24 cellular contexts compared by ENCODE assay signal in genomic region chr22:48950151-48950915, GRCh38.
A peak's percentile ranks its signal among the peaks of the same experiment; 100 is the strongest.
DNase-seq lines count a peak whose midpoint lies in the region; ATAC-seq and TF ChIP-seq lines count a peak whose summit lies in the region.
"Had no signal": no experiment of that assay in that cellular context is flagged by ENCODE, and none has a peak within 500 bp of the region (broad histone marks: within the 10 kb centered on the region; RNA-seq: fewer than 3 reads in every experiment).

No MANE protein-coding gene starts in this region.

- TF ChIP-seq CTCF in chondrocyte (IDR thresholded peaks at IDR 0.05) (no peak), mesothelial cell of epicardium (IDR thresholded peaks at IDR 0.05; ENCODE audit: unreplicated experiment) (no peak), testis (IDR thresholded peaks at IDR 0.05) (no peak), smooth muscle cell (IDR thresholded peaks at IDR 0.05; ENCODE audit: borderline replicate concordance, insufficient read depth, poor library complexity, severe bottlenecking) (no peak)

- no peaks in the 10 kb centered on the region for H4K20me1 ChIP-seq in smooth muscle cell (ENCODE audit: low read depth)

- H3K36me3 Mint-ChIP-seq in activated T-cell treated with anti-CD3 and anti-CD28 coated beads, Interleukin-2, amount 50 U/mL, for 24 hours (ENCODE audit: low read depth), result no peaks in the 10 kb centered on the region
- no peaks in the 10 kb centered on the region for H3K36me3 Mint-ChIP-seq in activated T-cell treated with anti-CD3 and anti-CD28 coated beads, Interleukin-2, amount 50 U/mL, for 72 hours (ENCODE audit: insufficient read depth in 2 of 2)
- H3K36me3 Mint-ChIP-seq in chondrocyte (ENCODE audit: low read depth) (no peaks in the 10 kb centered on the region), mesothelial cell of epicardium (no peaks in the 10 kb centered on the region)
- H3K36me3 Mint-ChIP-seq: immature natural killer cell had no signal

- H3K27ac Mint-ChIP-seq in activated T-cell treated with anti-CD3 and anti-CD28 coated beads, Interleukin-2, amount 50 U/mL, for 24 hours, result no peak overlapping the region
- H3K27ac Mint-ChIP-seq in activated T-cell treated with anti-CD3 and anti-CD28 coated beads, Interleukin-2, amount 50 U/mL, for 72 hours, result no peak overlapping the region
- H3K27ac Mint-ChIP-seq in chondrocyte (ENCODE audit: unreplicated experiment) (no peak overlapping the region), mesothelial cell of epicardium (no peak overlapping the region)
- H3K27ac Mint-ChIP-seq: activated T-helper 17 cell treated with anti-CD3 and anti-CD28 coated beads, Interleukin-2, amount 50 U/mL, for 72 hours; immature natural killer cell had no signal

- H3K27ac ChIP-seq in testis (no peak overlapping the region), smooth muscle cell (ENCODE audit: low read depth) (no peak overlapping the region)
- H3K27ac ChIP-seq: A549, brain microvascular endothelial cell, colonic mucosa, heart right ventricle, lower lobe of right lung, parathyroid adenoma had no signal

- H3K9me3 Mint-ChIP-seq in activated T-cell treated with anti-CD3 and anti-CD28 coated beads, Interleukin-2, amount 50 U/mL, for 24 hours, result no peaks in the 10 kb centered on the region
- no peaks in the 10 kb centered on the region for H3K9me3 Mint-ChIP-seq in activated T-cell treated with anti-CD3 and anti-CD28 coated beads, Interleukin-2, amount 50 U/mL, for 72 hours
- H3K9me3 Mint-ChIP-seq in chondrocyte (ENCODE audit: low read depth), result no peaks in the 10 kb centered on the region
- no peaks in the 10 kb centered on the region for H3K9me3 Mint-ChIP-seq in mesothelial cell of epicardium
- H3K9me3 Mint-ChIP-seq: activated T-helper 17 cell treated with anti-CD3 and anti-CD28 coated beads, Interleukin-2, amount 50 U/mL, for 72 hours had no signal

- no peak overlapping the region for H2AFZ ChIP-seq in smooth muscle cell (ENCODE audit: low read depth)
- H2AFZ ChIP-seq: parathyroid adenoma had no signal

- no peaks in the 10 kb centered on the region for H3K79me2 ChIP-seq in smooth muscle cell (ENCODE audit: low read depth)
- H3K79me2 ChIP-seq: parathyroid adenoma had no signal

- TF ChIP-seq POLR2A in testis (IDR thresholded peaks at IDR 0.05), result no peak

- H3K4me3 ChIP-seq in testis (no peak overlapping the region), smooth muscle cell (no peak overlapping the region)
- H3K4me3 ChIP-seq: A549, colonic mucosa, heart right ventricle, lower lobe of right lung had no signal

- H3K4me2 ChIP-seq in smooth muscle cell, result no peak overlapping the region
- H3K4me2 ChIP-seq: A549 had no signal

- H3K4me3 Mint-ChIP-seq in activated T-cell treated with anti-CD3 and anti-CD28 coated beads, Interleukin-2, amount 50 U/mL, for 24 hours, result no peak overlapping the region
- H3K4me3 Mint-ChIP-seq in activated T-cell treated with anti-CD3 and anti-CD28 coated beads, Interleukin-2, amount 50 U/mL, for 72 hours, result no peak overlapping the region
- H3K4me3 Mint-ChIP-seq in chondrocyte (ENCODE audit: unreplicated experiment) (no peak overlapping the region), mesothelial cell of epicardium (no peak overlapping the region)
- H3K4me3 Mint-ChIP-seq: activated T-helper 17 cell treated with anti-CD3 and anti-CD28 coated beads, Interleukin-2, amount 50 U/mL, for 72 hours; immature natural killer cell had no signal

- intact Hi-C loops in testis (cut with DNase I; ENCODE audit: low total_unique reads), result no loop called here

- WGBS in testis, 2 donors, result 73 to 74% methylated on average over 21 to 27 of the region's 27 CpGs
- 84% methylated on average over 27 of the region's 27 CpGs for WGBS in smooth muscle cell (ENCODE audit: low lambda C conversion rate)

- peaks cover 42% of the 10 kb centered on the region for H3K27me3 Mint-ChIP-seq in activated T-cell treated with anti-CD3 and anti-CD28 coated beads, Interleukin-2, amount 50 U/mL, for 24 hours
- H3K27me3 Mint-ChIP-seq in activated T-cell treated with anti-CD3 and anti-CD28 coated beads, Interleukin-2, amount 50 U/mL, for 72 hours (ENCODE audit: low read depth), result peaks cover 5% of the 10 kb centered on the region
- H3K27me3 Mint-ChIP-seq in chondrocyte (ENCODE audit: low read depth), result peaks cover 9% of the 10 kb centered on the region
- H3K27me3 Mint-ChIP-seq in mesothelial cell of epicardium (ENCODE audit: low read depth), result peaks cover 23% of the 10 kb centered on the region

- H3K36me3 ChIP-seq in testis (ENCODE audit: low read depth, missing control alignments) (no peaks in the 10 kb centered on the region), smooth muscle cell (ENCODE audit: low read depth) (no peaks in the 10 kb centered on the region)
- H3K36me3 ChIP-seq: BE2C, brain microvascular endothelial cell, colonic mucosa, heart right ventricle, lower lobe of right lung had no signal

- H3K9me3 ChIP-seq in testis (no peaks in the 10 kb centered on the region), smooth muscle cell (replicated peaks; ENCODE audit: low read depth) (no peaks in the 10 kb centered on the region)
- H3K9me3 ChIP-seq: A549, BE2C, Caco-2, colonic mucosa, heart right ventricle, lower lobe of right lung had no signal

- H3K4me1 ChIP-seq in testis (no peaks in the 10 kb centered on the region), smooth muscle cell (ENCODE audit: low read depth) (no peaks in the 10 kb centered on the region)
- H3K4me1 ChIP-seq: A549, BE2C, Caco-2, colonic mucosa, heart right ventricle, lower lobe of right lung, parathyroid adenoma had no signal

- H3K9ac ChIP-seq in smooth muscle cell (ENCODE audit: low read depth), result no peak overlapping the region
- H3K9ac ChIP-seq: parathyroid adenoma had no signal

- DNase-seq in activated T-cell treated with anti-CD3 and anti-CD28 coated beads, Interleukin-2, amount 50 U/mL, for 24 hours, result peak; percentile 21
- DNase-seq in activated T-cell treated with anti-CD3 and anti-CD28 coated beads, Interleukin-2, amount 50 U/mL, for 72 hours, result no peak
- DNase-seq in chondrocyte (ENCODE audit: low spot score) (peak; percentile 88), mesothelial cell of epicardium (ENCODE audit: low spot score in 2 of 2, unreplicated experiment in 2 of 2) (peak; percentile 4 to 36), testis (peak; percentile 2), NCI-H2196 treated with DMSO at 0.1 percent for 48 hours (lab: John Stamatoyannopoulos, UW; ENCODE audit: unreplicated experiment) (no peak), smooth muscle cell (lab: John Stamatoyannopoulos, UW; ENCODE audit: unreplicated experiment) (no peak)
- DNase-seq: BE2C; brain microvascular endothelial cell; Caco-2; colonic mucosa; EL; heart right ventricle; immature natural killer cell; lower lobe of right lung; NCI-H1417; NCI-H526; stimulated activated naive CD8-positive, alpha-beta T cell treated with anti-CD3 and anti-CD28 coated beads, Interleukin-15, Interleukin-2, amounts not matched to agents 100 U/mL and 50 U/mL, for 24 hours; T-helper 9 cell had no signal

- no peaks in the 10 kb centered on the region for H3K4me1 Mint-ChIP-seq in activated T-cell treated with anti-CD3 and anti-CD28 coated beads, Interleukin-2, amount 50 U/mL, for 24 hours (ENCODE audit: low read depth)
- H3K4me1 Mint-ChIP-seq in activated T-cell treated with anti-CD3 and anti-CD28 coated beads, Interleukin-2, amount 50 U/mL, for 72 hours (ENCODE audit: low read depth), result no peaks in the 10 kb centered on the region
- H3K4me1 Mint-ChIP-seq in chondrocyte (ENCODE audit: low read depth) (no peaks in the 10 kb centered on the region), mesothelial cell of epicardium (peaks cover 2% of the 10 kb centered on the region)
- H3K4me1 Mint-ChIP-seq: activated T-helper 17 cell treated with anti-CD3 and anti-CD28 coated beads, Interleukin-2, amount 50 U/mL, for 72 hours; immature natural killer cell had no signal

- no peak for ATAC-seq in activated T-cell treated with anti-CD3 and anti-CD28 coated beads, Interleukin-2, amount 50 U/mL, for 72 hours (replicated peaks in 1 of 2)
- no peak for ATAC-seq in GM21737 (IDR thresholded peaks at IDR 0.05; ENCODE audit: unreplicated experiment)
- ATAC-seq: A549; activated T-helper 17 cell treated with anti-CD3 and anti-CD28 coated beads, Interleukin-2, amount 50 U/mL, for 72 hours; heart right ventricle; lower lobe of right lung; SK-N-SH treated with all-trans-retinoic acid at 6 μM for 48 hours; stimulated activated naive CD8-positive, alpha-beta T cell treated with anti-CD3 and anti-CD28 coated beads, Interleukin-15, Interleukin-2, amounts not matched to agents 100 U/mL and 50 U/mL, for 24 hours had no signal

- H3F3A ChIP-seq in smooth muscle cell (ENCODE audit: low read depth), result no peaks in the 10 kb centered on the region

- no peaks in the 10 kb centered on the region for H3K27me3 ChIP-seq in testis
- H3K27me3 ChIP-seq in smooth muscle cell (ENCODE audit: low read depth), result no peaks in the 10 kb centered on the region
- H3K27me3 ChIP-seq: BE2C, brain microvascular endothelial cell, colonic mucosa had no signal

Comparison
In these comparisons a context has a peak if more than half of its experiments do, and no peak if none do; other contexts are left out.
1. DNase-seq: peak in activated T-cell treated with anti-CD3 and anti-CD28 coated beads, Interleukin-2, amount 50 U/mL, for 24 hours (single experiment), chondrocyte (single experiment), mesothelial cell of epicardium (2 of 2) and testis (single experiment); none in activated T-cell treated with anti-CD3 and anti-CD28 coated beads, Interleukin-2, amount 50 U/mL, for 72 hours (0 of 2), NCI-H2196 treated with DMSO at 0.1 percent for 48 hours (single experiment) and smooth muscle cell (single experiment).